Comparison of ENCODE assay signal across 2 cellular contexts in genomic region chr5:57805732-57806131, GRCh38.
TF ChIP-seq lines count a peak whose summit lies in the region.

No MANE protein-coding gene starts in this region.

TF ChIP-seq in SK-N-SH, 30 proteins besides CTCF, POLR2A, EP300 and RAD21 (continued from another document):
- TF ChIP-seq TEAD4 (IDR thresholded peaks at IDR 0.05; ENCODE audit: borderline replicate concordance, insufficient read depth) (no peak), EZH2phosphoT487 (IDR thresholded peaks at IDR 0.05; ENCODE audit: borderline replicate concordance, low read depth) (no peak), CHD2 (IDR thresholded peaks at IDR 0.05; ENCODE audit: low read length, partially characterized antibody) (no peak), MAX (IDR thresholded peaks at IDR 0.05; ENCODE audit: low read depth) (no peak), FOXM1 (IDR thresholded peaks at IDR 0.05; ENCODE audit: low read depth) (no peak), GATA2 (CRISPR knock-in tag; IDR thresholded peaks at IDR 0.05) (no peak), USF1 (IDR thresholded peaks at IDR 0.05; ENCODE audit: borderline replicate concordance, low read depth) (no peak)

TF ChIP-seq in SK-N-SH treated with all-trans-retinoic acid at 6 μM for 48 hours, 23 proteins besides CTCF, POLR2A, EP300 and RAD21 (continued from another document):
- no peak for TF ChIP-seq TSHZ2 (CRISPR knock-in tag; IDR thresholded peaks at IDR 0.05)
- TF ChIP-seq PPARA (CRISPR knock-in tag; IDR thresholded peaks at IDR 0.05; ENCODE audit: borderline replicate concordance), result no peak
- no peak for TF ChIP-seq CREB5 (CRISPR knock-in tag; IDR thresholded peaks at IDR 0.05; ENCODE audit: low read depth)
